1 cellular context compared by ENCODE assay signal in genomic region chr3:50127251-50127671, GRCh38.
TF ChIP-seq lines count a peak whose summit lies in the region.

No MANE protein-coding gene starts in this region.

TF ChIP-seq in WTC11, 78 proteins besides CTCF, POLR2A, EP300 and RAD21:
- TF ChIP-seq, protein P1, sequence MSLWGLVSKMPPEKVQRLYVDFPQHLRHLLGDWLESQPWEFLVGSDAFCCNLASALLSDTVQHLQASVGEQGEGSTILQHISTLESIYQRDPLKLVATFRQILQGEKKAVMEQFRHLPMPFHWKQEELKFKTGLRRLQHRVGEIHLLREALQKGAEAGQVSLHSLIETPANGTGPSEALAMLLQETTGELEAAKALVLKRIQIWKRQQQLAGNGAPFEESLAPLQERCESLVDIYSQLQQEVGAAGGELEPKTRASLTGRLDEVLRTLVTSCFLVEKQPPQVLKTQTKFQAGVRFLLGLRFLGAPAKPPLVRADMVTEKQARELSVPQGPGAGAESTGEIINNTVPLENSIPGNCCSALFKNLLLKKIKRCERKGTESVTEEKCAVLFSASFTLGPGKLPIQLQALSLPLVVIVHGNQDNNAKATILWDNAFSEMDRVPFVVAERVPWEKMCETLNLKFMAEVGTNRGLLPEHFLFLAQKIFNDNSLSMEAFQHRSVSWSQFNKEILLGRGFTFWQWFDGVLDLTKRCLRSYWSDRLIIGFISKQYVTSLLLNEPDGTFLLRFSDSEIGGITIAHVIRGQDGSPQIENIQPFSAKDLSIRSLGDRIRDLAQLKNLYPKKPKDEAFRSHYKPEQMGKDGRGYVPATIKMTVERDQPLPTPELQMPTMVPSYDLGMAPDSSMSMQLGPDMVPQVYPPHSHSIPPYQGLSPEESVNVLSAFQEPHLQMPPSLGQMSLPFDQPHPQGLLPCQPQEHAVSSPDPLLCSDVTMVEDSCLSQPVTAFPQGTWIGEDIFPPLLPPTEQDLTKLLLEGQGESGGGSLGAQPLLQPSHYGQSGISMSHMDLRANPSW (CRISPR knock-in tag; conservative IDR thresholded peaks at IDR 0.05; ENCODE audit: low read depth): no peak
- TF ChIP-seq, protein P2, sequence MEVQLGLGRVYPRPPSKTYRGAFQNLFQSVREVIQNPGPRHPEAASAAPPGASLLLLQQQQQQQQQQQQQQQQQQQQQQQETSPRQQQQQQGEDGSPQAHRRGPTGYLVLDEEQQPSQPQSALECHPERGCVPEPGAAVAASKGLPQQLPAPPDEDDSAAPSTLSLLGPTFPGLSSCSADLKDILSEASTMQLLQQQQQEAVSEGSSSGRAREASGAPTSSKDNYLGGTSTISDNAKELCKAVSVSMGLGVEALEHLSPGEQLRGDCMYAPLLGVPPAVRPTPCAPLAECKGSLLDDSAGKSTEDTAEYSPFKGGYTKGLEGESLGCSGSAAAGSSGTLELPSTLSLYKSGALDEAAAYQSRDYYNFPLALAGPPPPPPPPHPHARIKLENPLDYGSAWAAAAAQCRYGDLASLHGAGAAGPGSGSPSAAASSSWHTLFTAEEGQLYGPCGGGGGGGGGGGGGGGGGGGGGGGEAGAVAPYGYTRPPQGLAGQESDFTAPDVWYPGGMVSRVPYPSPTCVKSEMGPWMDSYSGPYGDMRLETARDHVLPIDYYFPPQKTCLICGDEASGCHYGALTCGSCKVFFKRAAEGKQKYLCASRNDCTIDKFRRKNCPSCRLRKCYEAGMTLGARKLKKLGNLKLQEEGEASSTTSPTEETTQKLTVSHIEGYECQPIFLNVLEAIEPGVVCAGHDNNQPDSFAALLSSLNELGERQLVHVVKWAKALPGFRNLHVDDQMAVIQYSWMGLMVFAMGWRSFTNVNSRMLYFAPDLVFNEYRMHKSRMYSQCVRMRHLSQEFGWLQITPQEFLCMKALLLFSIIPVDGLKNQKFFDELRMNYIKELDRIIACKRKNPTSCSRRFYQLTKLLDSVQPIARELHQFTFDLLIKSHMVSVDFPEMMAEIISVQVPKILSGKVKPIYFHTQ (CRISPR knock-in tag; IDR thresholded peaks at IDR 0.05): no peak
- TF ChIP-seq USF1 (CRISPR knock-in tag; IDR thresholded peaks at IDR 0.05) (no peak), GRHL2 (CRISPR knock-in tag; IDR thresholded peaks at IDR 0.05; ENCODE audit: insufficient replicate concordance, severe bottlenecking) (no peak), SMAD4 (CRISPR knock-in tag; IDR thresholded peaks at IDR 0.05) (no peak), ESRRA (CRISPR knock-in tag; IDR thresholded peaks at IDR 0.05; ENCODE audit: borderline replicate concordance) (no peak), CREM (CRISPR knock-in tag; IDR thresholded peaks at IDR 0.05) (no peak)
- TF ChIP-seq, protein P3, sequence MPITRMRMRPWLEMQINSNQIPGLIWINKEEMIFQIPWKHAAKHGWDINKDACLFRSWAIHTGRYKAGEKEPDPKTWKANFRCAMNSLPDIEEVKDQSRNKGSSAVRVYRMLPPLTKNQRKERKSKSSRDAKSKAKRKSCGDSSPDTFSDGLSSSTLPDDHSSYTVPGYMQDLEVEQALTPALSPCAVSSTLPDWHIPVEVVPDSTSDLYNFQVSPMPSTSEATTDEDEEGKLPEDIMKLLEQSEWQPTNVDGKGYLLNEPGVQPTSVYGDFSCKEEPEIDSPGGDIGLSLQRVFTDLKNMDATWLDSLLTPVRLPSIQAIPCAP (CRISPR knock-in tag; IDR thresholded peaks at IDR 0.05): no peak
